Comparison of ENCODE assay signal across 1 cellular context in the genomic region with DNA sequence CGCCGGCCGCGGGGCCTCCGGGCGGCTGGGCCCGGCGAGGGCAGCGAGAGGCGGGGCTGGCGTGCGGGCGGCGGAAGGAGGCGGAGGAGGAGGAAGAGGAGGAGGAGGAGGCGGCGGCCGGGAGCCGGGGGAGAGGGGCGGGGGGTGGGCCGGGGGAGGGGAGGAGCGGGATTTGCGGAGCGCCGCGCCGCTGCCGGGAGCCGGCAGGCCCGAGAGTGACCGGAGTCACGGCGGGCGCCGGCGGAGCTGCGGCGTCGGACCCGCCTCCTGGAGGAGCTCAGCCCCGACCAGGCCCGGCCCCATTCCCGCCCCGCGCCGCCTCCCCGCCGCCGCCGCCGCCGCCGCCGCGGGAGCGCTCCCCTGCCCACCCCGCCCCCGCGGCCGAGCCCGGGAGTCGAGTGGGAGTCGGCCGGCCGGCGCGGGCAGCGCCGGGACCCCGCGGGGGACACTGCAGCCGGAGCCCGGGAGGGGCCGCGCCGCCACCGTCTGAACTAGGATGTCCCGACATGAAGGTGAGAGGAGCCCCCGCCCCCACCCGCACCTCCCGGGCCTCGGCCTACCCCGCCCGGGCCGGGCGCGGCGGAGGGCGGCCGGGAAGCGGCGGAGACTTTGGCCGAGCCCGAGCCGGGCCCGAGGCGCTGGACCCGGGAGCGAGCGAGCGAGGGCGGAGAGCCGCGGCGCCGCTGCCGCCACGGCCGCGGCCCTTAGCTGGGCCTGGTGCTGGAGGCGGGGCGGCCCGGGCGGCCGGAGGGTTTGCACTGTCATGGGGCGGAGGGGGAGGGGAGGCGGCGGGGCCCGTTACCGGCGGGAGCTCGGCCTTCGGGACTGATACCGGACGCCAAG.
TF ChIP-seq lines count a peak whose summit lies in the region.

TSS of gene KCMF1 (plus strand) at position 206 of the 843 bp plus-strand sequence. CDS start at position 497, 291 bp downstream.

TF ChIP-seq in IMR-90, 13 proteins besides CTCF, POLR2A, EP300 and RAD21:
- TF ChIP-seq MAZ (IDR thresholded peaks at IDR 0.05; ENCODE audit: borderline replicate concordance, low read depth, low read length) (peak; percentile 16; the same call in 1 of the 2 replicates), NFE2L2 (IDR thresholded peaks at IDR 0.05; ENCODE audit: low read depth, low read length) (peak; percentile 27; the same call in 1 of the 2 replicates), SMC3 (IDR thresholded peaks at IDR 0.05; ENCODE audit: low read depth, low read length) (no peak)
